16 cellular contexts compared by ENCODE assay signal in genomic region chr3:195160908-195161434, GRCh38.
DNase-seq lines count a peak whose midpoint lies in the region; ATAC-seq and TF ChIP-seq lines count a peak whose summit lies in the region.
"Had no signal": no experiment of that assay in that cellular context is flagged by ENCODE, and none has a peak within 500 bp of the region (broad histone marks: within the 10 kb centered on the region; RNA-seq: fewer than 3 reads in every experiment).

No MANE protein-coding gene starts in this region.

- H3K9me3 Mint-ChIP-seq in endodermal cell (no peaks in the 10 kb centered on the region), neural progenitor cell (no peaks in the 10 kb centered on the region), H9 (no peaks in the 10 kb centered on the region)
- H3K9me3 Mint-ChIP-seq: activated naive CD4-positive, alpha-beta T cell treated with anti-CD3 and anti-CD28 coated beads, Interleukin-2, amount 10 ng/mL, durations not matched to agents 7 days and 5 days had no signal

- intact Hi-C loops in left ventricle myocardium inferior (cut with micrococcal nuclease) = no loop called here
- intact Hi-C loops in left ventricle myocardium superior (cut with micrococcal nuclease) = no loop called here
- intact Hi-C loops in vagina (cut with DNase I) = no loop called here

- H3K9me3 ChIP-seq in left ventricle myocardium inferior (replicated peaks) (no peaks in the 10 kb centered on the region), endodermal cell (ENCODE audit: control insufficient read depth, low read length) (no peaks in the 10 kb centered on the region), neural progenitor cell (ENCODE audit: low read depth) (no peaks in the 10 kb centered on the region), vagina (no peaks in the 10 kb centered on the region), H9 (ENCODE audit: control insufficient read depth, low read depth, low read length) (no peaks in the 10 kb centered on the region)
- H3K9me3 ChIP-seq: mucosa of descending colon, testis had no signal

- no peak for DNase-seq in left ventricle myocardium inferior
- DNase-seq in left ventricle myocardium superior = no peak
- DNase-seq in endodermal cell = no peak
- no peak for DNase-seq in neural progenitor cell (ENCODE audit: low spot score)
- DNase-seq in vagina (ENCODE audit: extremely low spot score in 2 of 2) = no peak
- DNase-seq in cerebellar cortex (ENCODE audit: low spot score) = no peak
- no peak for DNase-seq in H9
- DNase-seq: ACHN; activated naive CD4-positive, alpha-beta T cell treated with anti-CD3 and anti-CD28 coated beads, Interleukin-2, amount 10 ng/mL, durations not matched to agents 7 days and 5 days; caudate nucleus; DMS 273 treated with DMSO at 0.1 percent for 48 hours; mucosa of descending colon; NCI-H1930; SIG-M5; testis had no signal

- H3K9ac ChIP-seq in endodermal cell (ENCODE audit: extremely low read depth, low read length, poor library complexity, severe bottlenecking) (no peak overlapping the region), neural progenitor cell (no peak overlapping the region), H9 (ENCODE audit: extremely low read depth, insufficient read length, low read length) (no peak overlapping the region)

- H2AFZ ChIP-seq in neural progenitor cell (replicated peaks) = no peak overlapping the region
- H2AFZ ChIP-seq in H9 (ENCODE audit: low read length) = no peak overlapping the region

- H3K27ac Mint-ChIP-seq in endodermal cell (peak overlapping the region; percentile 48), neural progenitor cell (peak overlapping the region; percentile 79), H9 (0 out of 7 replicates have a peak overlapping the region, but pooled peaks of 1 of the 3 experiments have one; percentile 18)
- H3K27ac Mint-ChIP-seq: activated naive CD4-positive, alpha-beta T cell treated with anti-CD3 and anti-CD28 coated beads, Interleukin-2, amount 10 ng/mL, durations not matched to agents 7 days and 5 days had no signal

- peak overlapping the region; percentile 72 for H3K27ac ChIP-seq in left ventricle myocardium inferior (replicated peaks)
- no peak overlapping the region for H3K27ac ChIP-seq in endodermal cell (ENCODE audit: low read depth, low read length)
- no peak overlapping the region for H3K27ac ChIP-seq in neural progenitor cell
- peak overlapping the region; percentile 84 for H3K27ac ChIP-seq in vagina
- no peak overlapping the region for H3K27ac ChIP-seq in H9 (ENCODE audit: insufficient read length, low read depth, low read length)
- H3K27ac ChIP-seq: testis had no signal

- no peak for ATAC-seq in left ventricle myocardium superior
- ATAC-seq in GM21619 (IDR thresholded peaks at IDR 0.05; ENCODE audit: unreplicated experiment) = no peak

- 94 to 96% methylated on average over 10 to 11 of the region's 11 CpGs for WGBS in endodermal cell (ENCODE audit: insufficient coverage in 1 of 2, insufficient read length in 1 of 2), 2 experiments
- WGBS in H9 (ENCODE audit: extremely low coverage, insufficient read length, low lambda C conversion rate) = no CpG with 5 or more reads among the region's 11 CpGs

- peaks cover 16% of the 10 kb centered on the region for H3K4me1 Mint-ChIP-seq in endodermal cell
- peaks cover 28% of the 10 kb centered on the region for H3K4me1 Mint-ChIP-seq in neural progenitor cell
- H3K4me1 Mint-ChIP-seq in H9 = peaks cover 15 to 23% of the 10 kb centered on the region in 2 experiments

- no peak overlapping the region for H3K4ac ChIP-seq in H9 (ENCODE audit: low read depth, low read length)

- no peak overlapping the region for H2BK20ac ChIP-seq in H9 (ENCODE audit: low read depth, low read length, poor library complexity, severe bottlenecking)

- no peak overlapping the region for H3T11ph ChIP-seq in H9 (ENCODE audit: low read length)

- H2BK15ac ChIP-seq in H9 (ENCODE audit: low read depth, low read length) = no peak overlapping the region

- H3K79me2 ChIP-seq in neural progenitor cell (ENCODE audit: low read depth) (peaks cover 3% of the 10 kb centered on the region), H9 (ENCODE audit: insufficient read depth, low read length) (no peaks in the 10 kb centered on the region)

- no peak overlapping the region for H2AK5ac ChIP-seq in H9 (ENCODE audit: insufficient read length, low read length)

- H3K79me1 ChIP-seq in H9 (ENCODE audit: insufficient read depth, low read depth, low read length, poor library complexity, severe bottlenecking) = no peaks in the 10 kb centered on the region

- no peak overlapping the region for H3K4me3 Mint-ChIP-seq in endodermal cell
- no peak overlapping the region for H3K4me3 Mint-ChIP-seq in neural progenitor cell
- H3K4me3 Mint-ChIP-seq in H9 = no peak overlapping the region
- H3K4me3 Mint-ChIP-seq: activated naive CD4-positive, alpha-beta T cell treated with anti-CD3 and anti-CD28 coated beads, Interleukin-2, amount 10 ng/mL, durations not matched to agents 7 days and 5 days had no signal

- no peak overlapping the region for H4K8ac ChIP-seq in H9 (replicated peaks; ENCODE audit: insufficient read length, low read depth, low read length)

- TF ChIP-seq CTCF in left ventricle myocardium inferior (IDR thresholded peaks at IDR 0.05; ENCODE audit: borderline replicate concordance) (no peak), endodermal cell (conservative IDR thresholded peaks at IDR 0.05) (no peak), neural progenitor cell (IDR thresholded peaks at IDR 0.05) (no peak), vagina (IDR thresholded peaks at IDR 0.05) (no peak), H9 (conservative IDR thresholded peaks at IDR 0.05) (no peak)

- H3K36me3 Mint-ChIP-seq in endodermal cell (ENCODE audit: low read depth) (peaks cover 8% of the 10 kb centered on the region), neural progenitor cell (peaks cover 5% of the 10 kb centered on the region), H9 (ENCODE audit: insufficient read depth in 1 of 3, low read depth in 3 of 3) (peaks cover 0 to 6% (median 3%) of the 10 kb centered on the region in 3 experiments; a peak in 2 of 7 replicates)
- H3K36me3 Mint-ChIP-seq: activated naive CD4-positive, alpha-beta T cell treated with anti-CD3 and anti-CD28 coated beads, Interleukin-2, amount 10 ng/mL, durations not matched to agents 7 days and 5 days had no signal

- no peak overlapping the region for H4K91ac ChIP-seq in H9 (ENCODE audit: insufficient read length, low read depth, low read length)

- H3K23ac ChIP-seq in H9 (ENCODE audit: insufficient read length, low read depth, low read length) = no peak overlapping the region

- H3K56ac ChIP-seq in H9 (ENCODE audit: insufficient read length, low read depth, low read length) = no peak overlapping the region

- H3K4me2 ChIP-seq in neural progenitor cell = no peak overlapping the region
- no peak overlapping the region for H3K4me2 ChIP-seq in H9 (ENCODE audit: insufficient read depth, insufficient read length, low read length)

- H3F3A ChIP-seq in neural progenitor cell (ENCODE audit: low read depth) = no peaks in the 10 kb centered on the region

- H3K23me2 ChIP-seq in H9 (ENCODE audit: insufficient read length, low read depth, low read length, poor library complexity, severe bottlenecking) = no peaks in the 10 kb centered on the region

- H3K27me3 ChIP-seq in left ventricle myocardium inferior (ENCODE audit: low read depth) (no peaks in the 10 kb centered on the region), endodermal cell (ENCODE audit: control insufficient read depth, insufficient read depth, low read length, poor library complexity, severe bottlenecking) (no peaks in the 10 kb centered on the region), neural progenitor cell (no peaks in the 10 kb centered on the region), vagina (no peaks in the 10 kb centered on the region), H9 (ENCODE audit: insufficient read depth, low read length) (no peaks in the 10 kb centered on the region)
- H3K27me3 ChIP-seq: testis had no signal

- H3K4me3 ChIP-seq in left ventricle myocardium inferior (no peak overlapping the region), endodermal cell (ENCODE audit: low read length) (no peak overlapping the region), neural progenitor cell (no peak overlapping the region), vagina (no peak overlapping the region)
- H3K4me3 ChIP-seq: mucosa of descending colon, testis had no signal

- H3K14ac ChIP-seq in H9 (ENCODE audit: insufficient read depth, low read length) = no peak overlapping the region; the same call in 1 of the 2 replicates

- no peak overlapping the region for H2BK12ac ChIP-seq in H9 (ENCODE audit: insufficient read length, low read depth, low read length)

- H3K4me1 ChIP-seq in left ventricle myocardium inferior (peaks cover 56% of the 10 kb centered on the region), endodermal cell (ENCODE audit: control insufficient read depth, insufficient read depth, low read length) (no peaks in the 10 kb centered on the region), neural progenitor cell (peaks cover 11% of the 10 kb centered on the region), vagina (peaks cover 48% of the 10 kb centered on the region), H9 (ENCODE audit: insufficient read depth, low read length) (no peaks in the 10 kb centered on the region)

- no peak for TF ChIP-seq POLR2A in vagina (IDR thresholded peaks at IDR 0.05)

- H3K27me3 Mint-ChIP-seq in endodermal cell (ENCODE audit: insufficient read depth) (no peaks in the 10 kb centered on the region), neural progenitor cell (ENCODE audit: insufficient read depth, low read depth) (peaks cover 4% of the 10 kb centered on the region), H9 (ENCODE audit: low read depth) (no peaks in the 10 kb centered on the region)
- H3K27me3 Mint-ChIP-seq: activated naive CD4-positive, alpha-beta T cell treated with anti-CD3 and anti-CD28 coated beads, Interleukin-2, amount 10 ng/mL, durations not matched to agents 7 days and 5 days had no signal

- no peak overlapping the region for H2BK120ac ChIP-seq in H9 (ENCODE audit: low read depth, low read length, poor library complexity, severe bottlenecking)

- H4K20me1 ChIP-seq in neural progenitor cell (ENCODE audit: low read depth) (no peaks in the 10 kb centered on the region), H9 (ENCODE audit: control insufficient read depth, insufficient read depth, insufficient read length) (peaks cover 2% of the 10 kb centered on the region)

- H3K36me3 ChIP-seq in left ventricle myocardium inferior (no peaks in the 10 kb centered on the region), endodermal cell (ENCODE audit: control insufficient read depth, insufficient read depth, low read length) (no peaks in the 10 kb centered on the region), neural progenitor cell (no peaks in the 10 kb centered on the region), vagina (no peaks in the 10 kb centered on the region)

- H2BK5ac ChIP-seq in H9 (ENCODE audit: insufficient read length, low read length) = no peak overlapping the region

- no peak overlapping the region for H3K18ac ChIP-seq in H9 (ENCODE audit: insufficient read length, low read depth, low read length)

- H4K5ac ChIP-seq in H9 (ENCODE audit: insufficient read length, low read depth, low read length) = no peak overlapping the region

Comparison
In these comparisons a context has a peak if more than half of its experiments do, and no peak if none do; other contexts are left out.
1. H3K27ac ChIP-seq: peak in left ventricle myocardium inferior (single experiment) and vagina (single experiment); none in endodermal cell (single experiment), neural progenitor cell (single experiment) and H9 (single experiment).